In genomic region chr4:37822220-37822619, GRCh38 we compare ENCODE assay signal across 18 cellular contexts. TPM values are rescaled to one million over a fixed set of nuclear protein-coding genes. Genes with fewer than 3 reads are reported as not detected.
DNase-seq lines count a peak whose midpoint lies in the region; ATAC-seq and TF ChIP-seq lines count a peak whose summit lies in the region.
"Had no signal": no experiment of that assay in that cellular context is flagged by ENCODE, and none has a peak within 500 bp of the region (broad histone marks: within the 10 kb centered on the region; RNA-seq: fewer than 3 reads in every experiment).

No MANE protein-coding gene starts in this region.

- H3K79me2 ChIP-seq in ACC112 (ENCODE audit: control insufficient read depth, insufficient read depth, low read length, unreplicated experiment): peaks cover 6% of the 10 kb centered on the region

- no peak for TF ChIP-seq CTCF in right atrium auricular region (IDR thresholded peaks at IDR 0.05)

- H3K27me3 ChIP-seq in ACC112 (ENCODE audit: insufficient read depth, low read length) (no peaks in the 10 kb centered on the region), right atrium auricular region (no peaks in the 10 kb centered on the region)
- H3K27me3 ChIP-seq: SJCRH30 had no signal

- H3K36me3 ChIP-seq in ACC112 (ENCODE audit: insufficient read depth, low read length) (no peaks in the 10 kb centered on the region), right atrium auricular region (no peaks in the 10 kb centered on the region)
- H3K36me3 ChIP-seq: SJCRH30 had no signal

- ATAC-seq in GM21528 (IDR thresholded peaks at IDR 0.05; ENCODE audit: low FRiP score, unreplicated experiment): no peak
- ATAC-seq in HG03280 (IDR thresholded peaks at IDR 0.05; ENCODE audit: unreplicated experiment): no peak
- ATAC-seq: activated CD4-positive, alpha-beta T cell treated with anti-CD3 and anti-CD28 coated beads for 36 hours; naive thymus-derived CD4-positive, alpha-beta T cell; psoas muscle had no signal

- DNase-seq in DMS79 (lab: John Stamatoyannopoulos, UW) (peak; percentile 9), NCI-H2196 treated with DMSO at 0.1 percent for 48 hours (lab: John Stamatoyannopoulos, UW; ENCODE audit: unreplicated experiment) (peak; percentile 52), right atrium auricular region (ENCODE audit: low spot score) (no peak), posterior vena cava (ENCODE audit: low spot score) (no peak)
- no peak for DNase-seq in central memory CD4-positive, alpha-beta T cell
- DNase-seq: activated CD4-positive, alpha-beta T cell treated with anti-CD3 and anti-CD28 coated beads for 36 hours; AML-193; DND-41; hippocampal formation; Karpas-422; naive thymus-derived CD4-positive, alpha-beta T cell; psoas muscle; SJCRH30; stimulated activated CD4-positive, alpha-beta T cell treated with anti-CD3 and anti-CD28 coated beads, Interleukin-15, amount 100 ng/mL, for 24 hours; substantia nigra had no signal

- H3K9me3 ChIP-seq in right atrium auricular region: no peaks in the 10 kb centered on the region
- H3K9me3 ChIP-seq: psoas muscle, SJCRH30 had no signal

- H3K4me1 ChIP-seq in ACC112 (ENCODE audit: control insufficient read depth, insufficient read depth, low read length, unreplicated experiment) (peaks cover 4% of the 10 kb centered on the region), right atrium auricular region (peaks cover 0 to 3% of the 10 kb centered on the region in 2 donors)

- intact Hi-C loops in posterior vena cava (cut with DNase I): loop anchor here in 1 of 2 donors (10.0 kb wide), 1 partner anchor 73 kb away; the partner anchor contains the start of gene TBC1D1

- H3K4me3 ChIP-seq in ACC112 (ENCODE audit: low read depth, low read length) (no peak overlapping the region), right atrium auricular region (no peak overlapping the region)
- H3K4me3 ChIP-seq: psoas muscle, SJCRH30 had no signal

- H3K27ac ChIP-seq in ACC112 (ENCODE audit: low read depth, low read length) (no peak overlapping the region), right atrium auricular region (peak overlapping the region; percentile 48 to 49)
- H3K27ac ChIP-seq: psoas muscle, SJCRH30 had no signal

- H2AFZ ChIP-seq in ACC112 (ENCODE audit: low read length, unreplicated experiment): peak overlapping the region; percentile 12

RNA-seq across cellular contexts. Expression of gene PGM2, which starts 4.3 kb away (rescaled TPM):
- total RNA-seq in right atrium auricular region: 10 to 100 TPM; 10.7 to 11.7 TPM
- 10 to 100 TPM; 20.3 to 24.2 TPM for total RNA-seq in posterior vena cava

Comparison
In these comparisons a context has a peak if more than half of its experiments do, and no peak if none do; other contexts are left out.
1. DNase-seq: peak in DMS79 (single experiment) and NCI-H2196 treated with DMSO at 0.1 percent for 48 hours (single experiment); none in right atrium auricular region (single experiment), posterior vena cava (single experiment) and central memory CD4-positive, alpha-beta T cell (single experiment).